2 cellular contexts compared by ENCODE assay signal in genomic region chr17:63124958-63125357, GRCh38.
TF ChIP-seq lines count a peak whose summit lies in the region.

No MANE protein-coding gene starts in this region.

TF ChIP-seq in HepG2, 621 proteins besides CTCF, POLR2A, EP300 and RAD21:
- TF ChIP-seq ZNF639 (CRISPR knock-in tag; conservative IDR thresholded peaks at IDR 0.05) (no peak), ZNF33B (CRISPR knock-in tag; IDR thresholded peaks at IDR 0.05) (no peak), ELF3 (CRISPR knock-in tag; IDR thresholded peaks at IDR 0.05) (no peak), CEBPB (IDR thresholded peaks at IDR 0.05; ENCODE audit: borderline replicate concordance, low read depth, low read length) (peak; percentile 20; the same call in 1 of the 2 replicates)

TF ChIP-seq in IMR-90, 13 proteins besides CTCF, POLR2A, EP300 and RAD21:
- TF ChIP-seq CHD1 (IDR thresholded peaks at IDR 0.05; ENCODE audit: low read depth, low read length) (no peak), FOS (IDR thresholded peaks at IDR 0.05; ENCODE audit: low read depth, low read length) (no peak), CEBPB (IDR thresholded peaks at IDR 0.05; ENCODE audit: low read depth, low read length) (peak; percentile 39), BHLHE40 (IDR thresholded peaks at IDR 0.05; ENCODE audit: low read depth, low read length) (no peak)
